In the genomic region with DNA sequence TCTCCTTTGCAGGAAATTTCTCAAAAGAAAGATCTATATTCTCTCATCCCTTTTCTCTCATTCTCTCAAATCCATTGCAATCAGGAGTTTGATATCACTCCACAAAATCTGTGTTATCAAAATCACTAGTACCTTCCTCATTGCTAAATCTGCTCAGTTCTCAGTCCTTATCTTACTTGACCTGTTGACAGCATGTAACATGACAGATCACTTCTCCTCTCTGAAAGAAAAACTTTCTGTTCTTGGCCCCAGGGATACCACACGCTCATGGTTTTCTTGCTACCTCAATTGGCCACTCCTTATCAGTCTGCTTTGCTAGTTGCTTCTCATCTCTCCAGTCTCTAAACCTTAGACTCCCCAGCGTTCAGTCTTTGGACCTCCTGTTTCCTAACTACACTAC, we compare ENCODE assay signal across 22 cellular contexts.
"Had no signal": no experiment of that assay in that cellular context is flagged by ENCODE, and none has a peak within 500 bp of the region (broad histone marks: within the 10 kb centered on the region; RNA-seq: fewer than 3 reads in every experiment).

No MANE protein-coding gene starts in this region.

- ATAC-seq: naive thymus-derived CD8-positive, alpha-beta T cell; psoas muscle had no signal

- DNase-seq: effector CD4-positive, alpha-beta T cell; endodermal cell; foreskin melanocyte; head of caudate nucleus; hippocampal formation; left colon; mammary epithelial cell; naive thymus-derived CD8-positive, alpha-beta T cell; psoas muscle; retina; sigmoid colon; stimulated activated CD4-positive, alpha-beta T cell treated with anti-CD3 and anti-CD28 coated beads, Interleukin-2, amount 100 ng/mL, for 24 hours; stimulated activated CD4-positive, alpha-beta T cell treated with anti-CD3 and anti-CD28 coated beads, Interleukin-4, amount 100 ng/mL, for 4 hours; stimulated activated naive CD4-positive, alpha-beta T cell; stomach; substantia nigra; transverse colon had no signal

- H3K27ac Mint-ChIP-seq: endodermal cell; naive thymus-derived CD8-positive, alpha-beta T cell had no signal

- FAIRE-seq: endothelial cell of umbilical vein had no signal

- H3K4me3 ChIP-seq: coronary artery, psoas muscle, sigmoid colon, skin epidermis, stomach, thoracic aorta, transverse colon had no signal

- H3K9me3 ChIP-seq: neutrophil, psoas muscle, sigmoid colon, stomach, thoracic aorta, transverse colon had no signal

- H3K27me3 ChIP-seq: neutrophil, sigmoid colon, stomach, transverse colon had no signal

- H3K27ac ChIP-seq: coronary artery, neutrophil, psoas muscle, sigmoid colon, skin epidermis, stomach, thoracic aorta, transverse colon had no signal

- H3K9me3 Mint-ChIP-seq: endodermal cell; naive thymus-derived CD8-positive, alpha-beta T cell had no signal

- H3K4me1 ChIP-seq: sigmoid colon, transverse colon had no signal
